ENCODE assay signal across 1 cellular context in genomic region chr6:28809947-28810654, GRCh38.
TF ChIP-seq lines count a peak whose summit lies in the region.

No MANE protein-coding gene starts in this region.

TF ChIP-seq in K562, 482 proteins besides CTCF, POLR2A, EP300 and RAD21 (continued from another document and continues in another):
- peak; percentile 24; the same call in 1 of the 2 replicates for TF ChIP-seq ZNF407 (IDR thresholded peaks at IDR 0.05; ENCODE audit: low read depth)
- TF ChIP-seq, protein P1, sequence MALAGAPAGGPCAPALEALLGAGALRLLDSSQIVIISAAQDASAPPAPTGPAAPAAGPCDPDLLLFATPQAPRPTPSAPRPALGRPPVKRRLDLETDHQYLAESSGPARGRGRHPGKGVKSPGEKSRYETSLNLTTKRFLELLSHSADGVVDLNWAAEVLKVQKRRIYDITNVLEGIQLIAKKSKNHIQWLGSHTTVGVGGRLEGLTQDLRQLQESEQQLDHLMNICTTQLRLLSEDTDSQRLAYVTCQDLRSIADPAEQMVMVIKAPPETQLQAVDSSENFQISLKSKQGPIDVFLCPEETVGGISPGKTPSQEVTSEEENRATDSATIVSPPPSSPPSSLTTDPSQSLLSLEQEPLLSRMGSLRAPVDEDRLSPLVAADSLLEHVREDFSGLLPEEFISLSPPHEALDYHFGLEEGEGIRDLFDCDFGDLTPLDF (CRISPR knock-in tag; IDR thresholded peaks at IDR 0.05), result no peak
- TF ChIP-seq MGA (IDR thresholded peaks at IDR 0.05), result no peak; the same call in 1 of the 2 replicates
- no peak for TF ChIP-seq STAG1 (CRISPR knock-in tag; IDR thresholded peaks at IDR 0.05; ENCODE audit: borderline replicate concordance)
- peak; percentile 33; the same call in 1 of the 2 replicates for TF ChIP-seq TOE1 (IDR thresholded peaks at IDR 0.05; ENCODE audit: borderline replicate concordance)
- TF ChIP-seq TOE1 (CRISPR knock-in tag; IDR thresholded peaks at IDR 0.05; ENCODE audit: borderline replicate concordance, low read depth), result no peak
- TF ChIP-seq RNF2 (IDR thresholded peaks at IDR 0.05), result no peak
- 0 out of 2 replicates have a peak, but pooled peaks have one; percentile 47 for TF ChIP-seq ARID3A (IDR thresholded peaks at IDR 0.05; ENCODE audit: borderline replicate concordance, low read depth, low read length)
- TF ChIP-seq PATZ1 (CRISPR knock-in tag; IDR thresholded peaks at IDR 0.05; ENCODE audit: borderline replicate concordance), result no peak
- TF ChIP-seq ETV5 (CRISPR knock-in tag; IDR thresholded peaks at IDR 0.05; ENCODE audit: low read depth), result 0 out of 2 replicates have a peak, but pooled peaks have one; percentile 24
- TF ChIP-seq ZNF79 (CRISPR knock-in tag; IDR thresholded peaks at IDR 0.05; ENCODE audit: low read depth), result no peak
- TF ChIP-seq VEZF1 (CRISPR knock-in tag; IDR thresholded peaks at IDR 0.05), result peak; percentile 53
- TF ChIP-seq, protein P2, sequence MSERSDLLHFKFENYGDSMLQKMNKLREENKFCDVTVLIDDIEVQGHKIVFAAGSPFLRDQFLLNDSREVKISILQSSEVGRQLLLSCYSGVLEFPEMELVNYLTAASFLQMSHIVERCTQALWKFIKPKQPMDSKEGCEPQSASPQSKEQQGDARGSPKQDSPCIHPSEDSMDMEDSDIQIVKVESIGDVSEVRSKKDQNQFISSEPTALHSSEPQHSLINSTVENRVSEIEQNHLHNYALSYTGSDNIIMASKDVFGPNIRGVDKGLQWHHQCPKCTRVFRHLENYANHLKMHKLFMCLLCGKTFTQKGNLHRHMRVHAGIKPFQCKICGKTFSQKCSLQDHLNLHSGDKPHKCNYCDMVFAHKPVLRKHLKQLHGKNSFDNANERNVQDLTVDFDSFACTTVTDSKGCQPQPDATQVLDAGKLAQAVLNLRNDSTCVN (CRISPR knock-in tag; IDR thresholded peaks at IDR 0.05), result no peak
- TF ChIP-seq MAZ (CRISPR knock-in tag; conservative IDR thresholded peaks at IDR 0.05 in 1 of 2, IDR thresholded peaks at IDR 0.05 in 1 of 2), result no peak; a peak in 1 of 4 replicates
- TF ChIP-seq ZNF586 (CRISPR knock-in tag; conservative IDR thresholded peaks at IDR 0.05), result no peak
- 0 out of 2 replicates have a peak, but pooled peaks have one; percentile 16 for TF ChIP-seq ELK3 (CRISPR knock-in tag; IDR thresholded peaks at IDR 0.05)
- peak; percentile 77; the same call in 1 of the 2 replicates for TF ChIP-seq MTA1 (IDR thresholded peaks at IDR 0.05; ENCODE audit: borderline replicate concordance)
